In the genomic region with DNA sequence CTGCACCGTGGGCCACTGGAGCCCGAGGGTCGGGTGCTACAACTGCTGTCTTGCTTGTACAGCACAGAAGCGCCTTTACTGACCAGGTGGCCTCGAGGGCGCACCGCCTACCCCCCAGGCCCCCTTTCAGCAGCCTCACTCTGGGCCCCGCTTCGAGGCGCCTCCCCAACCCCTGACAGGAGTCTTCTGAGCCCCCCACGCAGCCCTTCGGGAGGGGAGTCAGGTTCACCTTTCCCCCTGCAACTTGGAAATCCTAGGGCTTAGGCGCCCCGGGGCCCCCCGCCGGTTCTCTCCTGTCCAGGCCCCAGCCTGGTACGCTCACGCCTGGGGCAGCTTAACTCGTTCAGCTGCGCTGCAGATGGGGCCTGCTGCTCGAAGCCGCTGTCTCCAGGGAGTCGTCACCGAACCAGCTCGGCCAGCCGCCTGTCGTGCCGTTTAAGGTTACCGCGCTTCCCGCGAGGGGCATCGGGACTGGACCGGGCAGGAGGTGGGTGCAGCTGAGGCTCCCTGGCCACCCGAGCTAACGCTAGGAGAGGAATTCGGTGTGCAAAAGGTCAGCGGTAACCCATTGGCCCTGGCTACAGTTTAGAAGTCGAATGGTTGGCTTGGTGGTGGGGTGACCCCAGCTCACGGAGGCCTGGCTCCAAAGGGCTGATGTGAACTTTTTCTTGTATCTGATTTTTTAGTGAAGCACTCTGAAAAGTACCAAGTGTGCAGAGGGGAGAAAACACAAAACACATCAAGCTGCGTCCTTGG, we compare ENCODE assay signal across 14 cellular contexts. TPM values are rescaled to one million over a fixed set of nuclear protein-coding genes. Genes with fewer than 3 reads are reported as not detected.
DNase-seq lines count a peak whose midpoint lies in the region; ATAC-seq, FAIRE-seq and TF ChIP-seq lines count a peak whose summit lies in the region.
"Had no signal": no experiment of that assay in that cellular context is flagged by ENCODE, and none has a peak within 500 bp of the region (broad histone marks: within the 10 kb centered on the region; RNA-seq: fewer than 3 reads in every experiment).

No MANE protein-coding gene starts in this region.

- POLR2A ChIA-PET in HepG2 (lab: Yijun Ruan, JAX), result interaction anchor here (0.8 to 6.6 kb wide), 14 partner anchors 8 to 385 kb away, joined by 3 to 54 read pairs (median 22); a partner anchor contains a TSS

- TF ChIP-seq RAD21 in HepG2 (CRISPR knock-in tag; IDR thresholded peaks at IDR 0.05), result no peak

- H3K36me3 ChIP-seq in HepG2 (replicated peaks in 1 of 2; ENCODE audit: control insufficient read depth in 1 of 2, insufficient read depth in 2 of 2, low read length in 2 of 2), result no peaks in the 10 kb centered on the region

- H3K4me1 Mint-ChIP-seq in activated T-cell treated with anti-CD3 and anti-CD28 coated beads, Interleukin-2, amount 50 U/mL, for 24 hours (ENCODE audit: low read depth), result peaks cover 21% of the 10 kb centered on the region
- peaks cover 10% of the 10 kb centered on the region for H3K4me1 Mint-ChIP-seq in activated T-cell treated with anti-CD3 and anti-CD28 coated beads, Interleukin-2, amount 50 U/mL, for 72 hours (ENCODE audit: low read depth)
- H3K4me1 Mint-ChIP-seq in stimulated activated memory B cell treated with anti-CD40 and anti-IgM and Interleukin-4, amounts not matched to agents 10 μg/mL and 1 μg/mL and 100 μg/mL, for 72 hours, result peaks cover 9% of the 10 kb centered on the region

- peaks cover 57% of the 10 kb centered on the region for H3K27me3 Mint-ChIP-seq in activated T-cell treated with anti-CD3 and anti-CD28 coated beads, Interleukin-2, amount 50 U/mL, for 24 hours
- peaks cover 19% of the 10 kb centered on the region for H3K27me3 Mint-ChIP-seq in activated T-cell treated with anti-CD3 and anti-CD28 coated beads, Interleukin-2, amount 50 U/mL, for 72 hours (ENCODE audit: low read depth)
- no peaks in the 10 kb centered on the region for H3K27me3 Mint-ChIP-seq in stimulated activated memory B cell treated with anti-CD40 and anti-IgM and Interleukin-4, amounts not matched to agents 10 μg/mL and 1 μg/mL and 100 μg/mL, for 72 hours

- no peaks in the 10 kb centered on the region for H3K27me3 ChIP-seq in HepG2 (ENCODE audit: control insufficient read depth in 1 of 2, insufficient read depth in 2 of 2, low read length in 2 of 2)
- H3K27me3 ChIP-seq: foreskin keratinocyte had no signal

- in situ Hi-C loops in HepG2 (cut with HindIII; ENCODE audit: extremely low pct_ligation_motif_present, low pct_unique_long_range_greater_than_20kb), result no loop called here

- H3K4me1 ChIP-seq in HepG2 (ENCODE audit: insufficient read depth, low read length), result peaks cover 38% of the 10 kb centered on the region
- H3K4me1 ChIP-seq: foreskin keratinocyte had no signal

- ATAC-seq in activated T-cell treated with anti-CD3 and anti-CD28 coated beads, Interleukin-2, amount 50 U/mL, for 72 hours (replicated peaks in 1 of 2), result no peak
- ATAC-seq in HepG2, result peak; percentile 8
- no peak for ATAC-seq in stimulated activated memory B cell treated with anti-CD40 and anti-IgM and Interleukin-4, amounts not matched to agents 10 μg/mL and 1 μg/mL and 100 μg/mL, for 72 hours
- ATAC-seq: foreskin keratinocyte, left ventricle myocardium superior had no signal

- H4K20me1 ChIP-seq in HepG2 (ENCODE audit: insufficient read depth, low read length), result no peaks in the 10 kb centered on the region

- no TSS peak for BruUV-seq in HepG2 (replicated peaks; lab: Mats Ljungman, UMichigan)

- intact Hi-C loops in HepG2 (cut with micrococcal nuclease; ENCODE audit: unreplicated experiment), result loop anchor here (1.0 to 5.0 kb wide), 2 partner anchors 74 to 112 kb away; no protein-coding TSS in a partner anchor

- no peak for TF ChIP-seq POLR2A in HepG2 (IDR thresholded peaks at IDR 0.05; ENCODE audit: insufficient read depth in 1 of 2, low read depth in 2 of 2, low read length in 2 of 2)

- DNase-seq in activated T-cell treated with anti-CD3 and anti-CD28 coated beads, Interleukin-2, amount 50 U/mL, for 24 hours, result peak; percentile 32
- DNase-seq in activated T-cell treated with anti-CD3 and anti-CD28 coated beads, Interleukin-2, amount 50 U/mL, for 72 hours, result no peak
- DNase-seq in HepG2 (ENCODE audit: low spot score) (no peak), SIG-M5 treated with dmso at 0.1 percent for 504 hours (lab: John Stamatoyannopoulos, UW; ENCODE audit: unreplicated experiment) (no peak), hypothalamus (lab: John Stamatoyannopoulos, UW) (no peak)
- DNase-seq in activated CD4-positive, CD25-positive, alpha-beta regulatory T cell treated with anti-CD3 and anti-CD28 coated beads, Interleukin-2, amount 50 U/mL, for 72 hours, result no peak
- DNase-seq: activated T-cell treated with anti-CD3 and anti-CD28 coated beads for 4 hours; foreskin keratinocyte; GF-D8; left ventricle myocardium superior; stimulated activated CD4-positive, alpha-beta T cell treated with anti-CD3 and anti-CD28 coated beads, Interleukin-1b, Interleukin-23, amount 100 ng/mL, for 48 hours; stimulated activated naive CD4-positive, alpha-beta T cell had no signal

- H3K9me3 Mint-ChIP-seq in activated T-cell treated with anti-CD3 and anti-CD28 coated beads, Interleukin-2, amount 50 U/mL, for 24 hours, result no peaks in the 10 kb centered on the region
- H3K9me3 Mint-ChIP-seq in activated T-cell treated with anti-CD3 and anti-CD28 coated beads, Interleukin-2, amount 50 U/mL, for 72 hours, result no peaks in the 10 kb centered on the region
- no peaks in the 10 kb centered on the region for H3K9me3 Mint-ChIP-seq in stimulated activated memory B cell treated with anti-CD40 and anti-IgM and Interleukin-4, amounts not matched to agents 10 μg/mL and 1 μg/mL and 100 μg/mL, for 72 hours

- FAIRE-seq in HepG2 (lab: Jason Lieb, UNC), result no peak

- H3K9ac ChIP-seq in HepG2 (ENCODE audit: insufficient read depth, low read depth, low read length), result peak overlapping the region; percentile 39; the same call in 1 of the 2 replicates

- CTCF ChIA-PET in HepG2 (lab: Yijun Ruan, JAX; ENCODE audit: low intra/inter-chr PET ratio, low total read pairs), result no interaction called here

- no peak overlapping the region for H3K4me3 Mint-ChIP-seq in activated T-cell treated with anti-CD3 and anti-CD28 coated beads, Interleukin-2, amount 50 U/mL, for 24 hours
- peak overlapping the region in 1 of 2 donors; percentile 25 for H3K4me3 Mint-ChIP-seq in activated T-cell treated with anti-CD3 and anti-CD28 coated beads, Interleukin-2, amount 50 U/mL, for 72 hours
- peak overlapping the region; percentile 15 for H3K4me3 Mint-ChIP-seq in stimulated activated memory B cell treated with anti-CD40 and anti-IgM and Interleukin-4, amounts not matched to agents 10 μg/mL and 1 μg/mL and 100 μg/mL, for 72 hours

- H3K79me2 ChIP-seq in HepG2 (ENCODE audit: insufficient read depth, low read length), result peaks cover 2% of the 10 kb centered on the region

- H2AFZ ChIP-seq in HepG2 (ENCODE audit: low read length), result no peak overlapping the region

- H3K4me3 ChIP-seq in HepG2 (replicated peaks in 1 of 3; ENCODE audit: insufficient read depth in 1 of 3, low read depth in 2 of 3, low read length in 3 of 3), result peak overlapping the region; percentile 50 to 70 (median 67); a peak in 5 of 6 replicates

- TF ChIP-seq EP300 in HepG2 (IDR thresholded peaks at IDR 0.05; ENCODE audit: low read depth in 2 of 2, low read length in 2 of 2) (no peak), HepG2 (CRISPR knock-in tag; IDR thresholded peaks at IDR 0.05; ENCODE audit: borderline replicate concordance) (no peak)

- H3K27ac Mint-ChIP-seq in activated T-cell treated with anti-CD3 and anti-CD28 coated beads, Interleukin-2, amount 50 U/mL, for 24 hours, result no peak overlapping the region
- no peak overlapping the region for H3K27ac Mint-ChIP-seq in activated T-cell treated with anti-CD3 and anti-CD28 coated beads, Interleukin-2, amount 50 U/mL, for 72 hours
- no peak overlapping the region for H3K27ac Mint-ChIP-seq in stimulated activated memory B cell treated with anti-CD40 and anti-IgM and Interleukin-4, amounts not matched to agents 10 μg/mL and 1 μg/mL and 100 μg/mL, for 72 hours

- H3K9me3 ChIP-seq in HepG2 (ENCODE audit: low read length), result no peaks in the 10 kb centered on the region

- no peak for TF ChIP-seq CTCF in VCaP (conservative IDR thresholded peaks at IDR 0.05)
- TF ChIP-seq CTCF in HepG2 (CRISPR knock-in tag; IDR thresholded peaks at IDR 0.05), result no peak

- H3K27ac ChIP-seq in VCaP (peak overlapping the region; percentile 97), HepG2 (ENCODE audit: extremely low read length, insufficient read depth, low read length) (peak overlapping the region; percentile 95)
- H3K27ac ChIP-seq: foreskin keratinocyte had no signal

- peak overlapping the region; percentile 87 for H3K4me2 ChIP-seq in HepG2 (ENCODE audit: low read depth, low read length)

- H3K36me3 Mint-ChIP-seq in activated T-cell treated with anti-CD3 and anti-CD28 coated beads, Interleukin-2, amount 50 U/mL, for 24 hours (ENCODE audit: low read depth), result no peaks in the 10 kb centered on the region
- no peaks in the 10 kb centered on the region for H3K36me3 Mint-ChIP-seq in activated T-cell treated with anti-CD3 and anti-CD28 coated beads, Interleukin-2, amount 50 U/mL, for 72 hours (ENCODE audit: insufficient read depth in 2 of 2)
- H3K36me3 Mint-ChIP-seq in stimulated activated memory B cell treated with anti-CD40 and anti-IgM and Interleukin-4, amounts not matched to agents 10 μg/mL and 1 μg/mL and 100 μg/mL, for 72 hours, result no peaks in the 10 kb centered on the region

- 0% methylated on average over 1 of the region's 41 CpGs for WGBS in HepG2 (ENCODE audit: low lambda C conversion rate)

RNA-seq across cellular contexts. Expression of a gene that starts 58.9 kb away (rescaled TPM):
- total RNA-seq in activated T-cell treated with anti-CD3 and anti-CD28 coated beads, Interleukin-2, amount 50 U/mL, for 72 hours, result 10 to 100 TPM; 53.5 to 65.5 TPM
- total RNA-seq in HepG2 (2016; rRNA removed; fragmentation: Illumina TruSeq; extraction: Trizol), result 15.2 and 18.6 TPM in 2 replicates
- total RNA-seq in HepG2 (2016; cell fraction: cytosol; rRNA removed; fragmentation: Illumina TruSeq; extraction: Trizol; ENCODE audit: low read depth), result 3.2 and 4.8 TPM in 2 replicates
- total RNA-seq in HepG2 (2016; cell fraction: insoluble cytoplasmic fraction; rRNA removed; fragmentation: Illumina TruSeq; extraction: Trizol), result 13.9 and 15.9 TPM in 2 replicates
- total RNA-seq in HepG2 (2016; cell fraction: membrane; rRNA removed; fragmentation: Illumina TruSeq; extraction: Trizol), result 7.4 and 7.6 TPM in 2 replicates
- total RNA-seq in HepG2 (2016; cell fraction: nucleus; rRNA removed; fragmentation: Illumina TruSeq; extraction: Trizol), result 18.8 and 25.8 TPM in 2 replicates
- polyA plus RNA-seq in HepG2 (2011; rRNA removed), result 14.3 and 15.2 TPM in 2 replicates
- polyA plus RNA-seq in HepG2 (2011; cell fraction: cytosol; rRNA removed), result 11.5 and 13.8 TPM in 2 replicates
- 30.4 and 30.6 TPM in 2 replicates for polyA plus RNA-seq in HepG2 (2011; cell fraction: nucleus; rRNA removed)
- 27.3 and 29.3 TPM in 2 replicates for polyA plus RNA-seq in HepG2 (2012)
- polyA plus RNA-seq in HepG2 (2016; cell fraction: cytosol; fragmentation: Illumina TruSeq; extraction: Trizol; ENCODE audit: low read depth), result 1.2 and 1.3 TPM in 2 replicates
- 17.4 and 18.4 TPM in 2 replicates for polyA plus RNA-seq in HepG2 (2016; cell fraction: insoluble cytoplasmic fraction; fragmentation: Illumina TruSeq; extraction: Trizol; ENCODE audit: low read depth)
- 1.3 and 1.9 TPM in 2 replicates for polyA plus RNA-seq in HepG2 (2016; cell fraction: membrane; fragmentation: Illumina TruSeq; extraction: Trizol; ENCODE audit: low read depth)
- polyA plus RNA-seq in HepG2 (2016; cell fraction: nucleus; fragmentation: Illumina TruSeq; extraction: Trizol; ENCODE audit: insufficient read depth, low read depth), result 27.4 and 28.9 TPM in 2 replicates
- 18.3 and 32.5 TPM in 2 replicates for polyA minus RNA-seq in HepG2 (2011; rRNA and poly(A)+ RNA removed; ENCODE audit: low replicate concordance)
- polyA minus RNA-seq in HepG2 (2011; cell fraction: cytosol; rRNA and poly(A)+ RNA removed), result 40.3 and 40.4 TPM in 2 replicates
- polyA minus RNA-seq in HepG2 (2011; cell fraction: nucleus; rRNA and poly(A)+ RNA removed), result 31.8 TPM in 2 replicates
